Comparison of ENCODE assay signal across 1 cellular context in genomic region chr16:57920215-57920890, GRCh38.
TF ChIP-seq lines count a peak whose summit lies in the region.

No MANE protein-coding gene starts in this region.

TF ChIP-seq in K562, 482 proteins besides CTCF, POLR2A, EP300 and RAD21:
- TF ChIP-seq, protein P1, sequence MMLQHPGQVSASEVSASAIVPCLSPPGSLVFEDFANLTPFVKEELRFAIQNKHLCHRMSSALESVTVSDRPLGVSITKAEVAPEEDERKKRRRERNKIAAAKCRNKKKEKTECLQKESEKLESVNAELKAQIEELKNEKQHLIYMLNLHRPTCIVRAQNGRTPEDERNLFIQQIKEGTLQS (IDR thresholded peaks at IDR 0.05) = no peak
- TF ChIP-seq, protein P1 (CRISPR knock-in tag; conservative IDR thresholded peaks at IDR 0.05) = no peak
- TF ChIP-seq, protein P2, sequence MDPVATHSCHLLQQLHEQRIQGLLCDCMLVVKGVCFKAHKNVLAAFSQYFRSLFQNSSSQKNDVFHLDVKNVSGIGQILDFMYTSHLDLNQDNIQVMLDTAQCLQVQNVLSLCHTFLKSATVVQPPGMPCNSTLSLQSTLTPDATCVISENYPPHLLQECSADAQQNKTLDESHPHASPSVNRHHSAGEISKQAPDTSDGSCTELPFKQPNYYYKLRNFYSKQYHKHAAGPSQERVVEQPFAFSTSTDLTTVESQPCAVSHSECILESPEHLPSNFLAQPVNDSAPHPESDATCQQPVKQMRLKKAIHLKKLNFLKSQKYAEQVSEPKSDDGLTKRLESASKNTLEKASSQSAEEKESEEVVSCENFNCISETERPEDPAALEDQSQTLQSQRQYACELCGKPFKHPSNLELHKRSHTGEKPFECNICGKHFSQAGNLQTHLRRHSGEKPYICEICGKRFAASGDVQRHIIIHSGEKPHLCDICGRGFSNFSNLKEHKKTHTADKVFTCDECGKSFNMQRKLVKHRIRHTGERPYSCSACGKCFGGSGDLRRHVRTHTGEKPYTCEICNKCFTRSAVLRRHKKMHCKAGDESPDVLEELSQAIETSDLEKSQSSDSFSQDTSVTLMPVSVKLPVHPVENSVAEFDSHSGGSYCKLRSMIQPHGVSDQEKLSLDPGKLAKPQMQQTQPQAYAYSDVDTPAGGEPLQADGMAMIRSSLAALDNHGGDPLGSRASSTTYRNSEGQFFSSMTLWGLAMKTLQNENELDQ (CRISPR knock-in tag; IDR thresholded peaks at IDR 0.05; ENCODE audit: borderline replicate concordance) = no peak
- no peak for TF ChIP-seq ELF1 (tag; IDR thresholded peaks at IDR 0.05)
- TF ChIP-seq LCOR (CRISPR knock-in tag; IDR thresholded peaks at IDR 0.05) = no peak
- TF ChIP-seq ZNF639 (CRISPR knock-in tag; conservative IDR thresholded peaks at IDR 0.05 in 1 of 2, IDR thresholded peaks at IDR 0.05 in 1 of 2) = no peak
- no peak for TF ChIP-seq ARID2 (IDR thresholded peaks at IDR 0.05)
- TF ChIP-seq SIRT6 (IDR thresholded peaks at IDR 0.05; ENCODE audit: low read depth, low read length) = no peak
